ENCODE assay signal across 8 cellular contexts in genomic region chr1:207321045-207321789, GRCh38. TPM values are rescaled to one million over a fixed set of nuclear protein-coding genes. Genes with fewer than 3 reads are reported as not detected.
A peak's percentile ranks its signal among the peaks of the same experiment; 100 is the strongest.
DNase-seq lines count a peak whose midpoint lies in the region; ATAC-seq and TF ChIP-seq lines count a peak whose summit lies in the region.

Gene CD55, plus strand, starts transcription at chr1:207321678. Its CDS starts 88 bp downstream, at chr1:207321766.

- peaks cover 28% of the 10 kb centered on the region for H3K36me3 Mint-ChIP-seq in activated CD4-positive, alpha-beta T cell treated with anti-CD3 and anti-CD28 coated beads for 36 hours (ENCODE audit: low read depth)

- CTCF ChIA-PET in activated CD4-positive, alpha-beta T cell treated with anti-CD3 and anti-CD28 coated beads for 36 hours (lab: Charles Lee) = interaction anchor here (0.6 to 1.7 kb wide), 12 partner anchors 12 to 179 kb away, joined by 3 to 16 read pairs (median 4); partner anchors contain the start of gene CR1

- in situ Hi-C loops in GM18951 (cut with MboI; ENCODE audit: low sequenced_read_pairs, unreplicated experiment) = no loop called here

- POLR2A ChIA-PET in activated CD4-positive, alpha-beta T cell treated with anti-CD3 and anti-CD28 coated beads for 36 hours (lab: Charles Lee) = interaction anchor here (0.6 to 3.2 kb wide), 15 partner anchors 9 to 740 kb away, joined by 3 to 49 read pairs (median 4); partner anchors contain the start of genes CR2 and PFKFB2

- no peaks in the 10 kb centered on the region for H3K36me3 ChIP-seq in kidney epithelial cell (ENCODE audit: control insufficient read depth, insufficient read depth, low read length)

- peaks cover 31% of the 10 kb centered on the region for H3K4me1 Mint-ChIP-seq in activated CD4-positive, alpha-beta T cell treated with anti-CD3 and anti-CD28 coated beads for 36 hours

- H3K4me3 Mint-ChIP-seq in activated CD4-positive, alpha-beta T cell treated with anti-CD3 and anti-CD28 coated beads for 36 hours = peak within 1 kb of the TSS; percentile 95

- TF ChIP-seq CTCF in AG10803 (conservative IDR thresholded peaks at IDR 0.05; ENCODE audit: low read length) (peak; percentile 41), choroid plexus epithelial cell (conservative IDR thresholded peaks at IDR 0.05; ENCODE audit: low read depth, low read length) (peak; percentile 15), kidney epithelial cell (IDR thresholded peaks at IDR 0.05; ENCODE audit: insufficient read depth, low read length, poor library complexity, severe bottlenecking) (no peak)

- DNase-seq in AG10803 (ENCODE audit: low read depth) (peak; percentile 96), NCI-H460 (ENCODE audit: extremely low read depth, low read depth) (peak; percentile 100), choroid plexus epithelial cell (ENCODE audit: low read depth) (peak; percentile 97), kidney epithelial cell (ENCODE audit: low read depth) (peak; percentile 93)
- peak; percentile 99 for DNase-seq in activated CD4-positive, alpha-beta T cell treated with anti-CD3 and anti-CD28 coated beads for 36 hours
- DNase-seq in stimulated activated CD4-positive, alpha-beta T cell treated with anti-CD3 and anti-CD28 coated beads, Interleukin-15, amount 100 ng/mL, for 48 hours (ENCODE audit: low read depth in 2 of 2) = peak; percentile 95 to 98

- peak; percentile 89 for TF ChIP-seq POLR2A in GM18951 (IDR thresholded peaks at IDR 0.05; ENCODE audit: extremely low read depth, insufficient read depth, insufficient read length)

- peak; percentile 93 for ATAC-seq in HG03196 (IDR thresholded peaks at IDR 0.05; ENCODE audit: unreplicated experiment)
- peak; percentile 93 for ATAC-seq in activated CD4-positive, alpha-beta T cell treated with anti-CD3 and anti-CD28 coated beads for 36 hours

- peak within 1 kb of the TSS; percentile 100 for H3K27ac Mint-ChIP-seq in activated CD4-positive, alpha-beta T cell treated with anti-CD3 and anti-CD28 coated beads for 36 hours

- intact Hi-C loops in activated CD4-positive, alpha-beta T cell treated with anti-CD3 and anti-CD28 coated beads for 36 hours (cut with DNase I, micrococcal nuclease) = loop anchor here (1.0 to 10.0 kb wide), 15 partner anchors 15 to 506 kb away; partner anchors contain the start of genes CD46 (in 1 of the 2), FCMR (in 1 of the 2) and YOD1 (in 1 of the 2)

- H3K4me3 ChIP-seq in AG10803 (ENCODE audit: low read length) (peak within 1 kb of the TSS; percentile 89), choroid plexus epithelial cell (ENCODE audit: low read depth, low read length) (peak within 1 kb of the TSS; percentile 81), kidney epithelial cell (ENCODE audit: low read depth, low read length) (peak within 1 kb of the TSS; percentile 71)

- no peaks in the 10 kb centered on the region for H3K9me3 Mint-ChIP-seq in activated CD4-positive, alpha-beta T cell treated with anti-CD3 and anti-CD28 coated beads for 36 hours (ENCODE audit: low read depth)

- H3K27me3 ChIP-seq in kidney epithelial cell (ENCODE audit: control insufficient read depth, insufficient read depth, low read length) = no peaks in the 10 kb centered on the region

- H3K27me3 Mint-ChIP-seq in activated CD4-positive, alpha-beta T cell treated with anti-CD3 and anti-CD28 coated beads for 36 hours = no peaks in the 10 kb centered on the region

RNA-seq across cellular contexts. Expression of gene CD55, which starts in this region (rescaled TPM):
- total RNA-seq in NCI-H460 (2014; rRNA removed; shearing (Covaris generic)) = 1,455 and 1,516 TPM in 2 replicates
- 330 and 378 TPM in 2 replicates for polyA plus RNA-seq in NCI-H460 (2014; cell fraction: nucleus; rRNA removed)
- 10 to 100 TPM; 56.8 to 92.7 TPM for total RNA-seq in activated CD4-positive, alpha-beta T cell treated with anti-CD3 and anti-CD28 coated beads for 36 hours
- total RNA-seq in kidney epithelial cell = 35.4 and 39.0 TPM in 2 replicates

Comparison
In these comparisons a context has a peak if more than half of its experiments do, and no peak if none do; other contexts are left out.
1. Peak in every context shown above with its lines: DNase-seq, ATAC-seq and H3K4me3 ChIP-seq.
2. RNA of gene CD55 (total RNA-seq): 1,455 to 1,516 TPM in NCI-H460; 56.8 to 92.7 TPM in activated CD4-positive, alpha-beta T cell treated with anti-CD3 and anti-CD28 coated beads for 36 hours and 35.4 to 39.0 TPM in kidney epithelial cell; every median in the first group is over 10 times any median in the second.